In the genomic region with DNA sequence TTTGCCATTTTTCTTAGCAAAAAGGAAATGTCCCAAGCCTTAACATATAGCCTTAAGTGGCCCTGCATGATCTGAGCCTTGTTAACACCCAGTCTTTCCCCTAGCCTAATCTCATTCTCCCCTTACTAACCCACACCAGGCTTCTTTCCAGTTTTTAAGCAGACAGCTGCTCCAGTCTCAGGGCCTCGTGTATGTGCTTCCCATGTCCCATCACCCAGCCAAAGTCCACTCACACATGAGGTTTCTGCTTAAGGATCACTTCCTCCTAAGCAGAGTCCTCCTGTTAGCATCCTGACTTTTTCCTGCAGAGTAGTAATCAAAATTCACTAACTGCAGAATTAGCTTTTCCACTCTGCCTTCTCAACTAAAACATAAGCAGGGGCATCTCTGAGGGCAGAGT, we compare ENCODE assay signal across 27 cellular contexts.
"Had no signal": no experiment of that assay in that cellular context is flagged by ENCODE, and none has a peak within 500 bp of the region (broad histone marks: within the 10 kb centered on the region; RNA-seq: fewer than 3 reads in every experiment).

No MANE protein-coding gene starts in this region.

- DNase-seq: activated CD4-positive, alpha-beta memory T cell treated with anti-CD3 and anti-CD28 coated beads, Interleukin-2, amount 10 ng/mL, durations not matched to agents 7 days and 5 days; activated CD4-positive, alpha-beta T cell treated with anti-CD3 and anti-CD28 coated beads for 48 hours; activated naive CD8-positive, alpha-beta T cell treated with anti-CD3 and anti-CD28 coated beads, Interleukin-2, amount 50 U/mL, for 24 hours; activated T-cell treated with anti-CD3 and anti-CD28 coated beads, Interleukin-2, amount 50 U/mL, for 48 hours; central memory CD4-positive, alpha-beta T cell; endodermal cell; foreskin fibroblast; head of caudate nucleus; hypothalamus; immature natural killer cell; left lung; naive B cell; nephron progenitor cell; nucleus accumbens; psoas muscle; stimulated activated CD4-positive, alpha-beta T cell treated with anti-CD3 and anti-CD28 coated beads, Interleukin-2, amount 100 ng/mL, for 48 hours; stimulated activated naive CD4-positive, alpha-beta T cell treated with Interleukin-2 at 50 U/mL for 16 hours had no signal

- H3K9me3 Mint-ChIP-seq: activated CD4-positive, alpha-beta memory T cell treated with anti-CD3 and anti-CD28 coated beads, Interleukin-2, amount 10 ng/mL, durations not matched to agents 7 days and 5 days; activated naive CD4-positive, alpha-beta T cell treated with anti-CD3 and anti-CD28 coated beads, Interleukin-2, amount 50 U/mL, for 24 hours; activated naive CD8-positive, alpha-beta T cell treated with anti-CD3 and anti-CD28 coated beads, Interleukin-2, amount 50 U/mL, for 24 hours; activated T-helper 2 cell treated with anti-CD3 and anti-CD28 coated beads, Interferon-gamma antibody, Interleukin-2, Interleukin-4, amounts not matched to agents 10 μg/mL and 5 μg/mL and 100 μg/mL, durations not matched to agents 14 hours and 24 hours and 36 hours; endodermal cell; immature natural killer cell; naive B cell; nephron progenitor cell had no signal

- H3K79me2 ChIP-seq: parathyroid adenoma had no signal

- H3K4me1 ChIP-seq: breast epithelium, left lung, parathyroid adenoma had no signal

- H3K27ac Mint-ChIP-seq: activated CD4-positive, alpha-beta memory T cell treated with anti-CD3 and anti-CD28 coated beads, Interleukin-2, amount 10 ng/mL, durations not matched to agents 7 days and 5 days; activated naive CD4-positive, alpha-beta T cell treated with anti-CD3 and anti-CD28 coated beads, Interleukin-2, amount 50 U/mL, for 24 hours; activated naive CD8-positive, alpha-beta T cell treated with anti-CD3 and anti-CD28 coated beads, Interleukin-2, amount 50 U/mL, for 24 hours; activated T-helper 2 cell treated with anti-CD3 and anti-CD28 coated beads, Interferon-gamma antibody, Interleukin-2, Interleukin-4, amounts not matched to agents 10 μg/mL and 5 μg/mL and 100 μg/mL, durations not matched to agents 14 hours and 24 hours and 36 hours; endodermal cell; immature natural killer cell; naive B cell; nephron progenitor cell had no signal

- H3K9me3 ChIP-seq: breast epithelium, left lung, psoas muscle, tibial nerve had no signal

- H3K36me3 ChIP-seq: breast epithelium, left lung, tibial nerve had no signal

- H3K4me1 Mint-ChIP-seq: activated CD4-positive, alpha-beta memory T cell treated with anti-CD3 and anti-CD28 coated beads, Interleukin-2, amount 10 ng/mL, durations not matched to agents 7 days and 5 days; activated naive CD4-positive, alpha-beta T cell treated with anti-CD3 and anti-CD28 coated beads, Interleukin-2, amount 50 U/mL, for 24 hours; activated naive CD8-positive, alpha-beta T cell treated with anti-CD3 and anti-CD28 coated beads, Interleukin-2, amount 50 U/mL, for 24 hours; immature natural killer cell; nephron progenitor cell had no signal

- H3K4me3 ChIP-seq: breast epithelium, left lung, lung, psoas muscle, tibial nerve had no signal

- FAIRE-seq: TTC549 had no signal

- H3K27me3 Mint-ChIP-seq: activated CD4-positive, alpha-beta memory T cell treated with anti-CD3 and anti-CD28 coated beads, Interleukin-2, amount 10 ng/mL, durations not matched to agents 7 days and 5 days; activated naive CD4-positive, alpha-beta T cell treated with anti-CD3 and anti-CD28 coated beads, Interleukin-2, amount 50 U/mL, for 24 hours; activated naive CD8-positive, alpha-beta T cell treated with anti-CD3 and anti-CD28 coated beads, Interleukin-2, amount 50 U/mL, for 24 hours; naive B cell had no signal

- H3K9ac ChIP-seq: parathyroid adenoma had no signal

- H3K4me3 Mint-ChIP-seq: activated CD4-positive, alpha-beta memory T cell treated with anti-CD3 and anti-CD28 coated beads, Interleukin-2, amount 10 ng/mL, durations not matched to agents 7 days and 5 days; activated naive CD4-positive, alpha-beta T cell treated with anti-CD3 and anti-CD28 coated beads, Interleukin-2, amount 50 U/mL, for 24 hours; activated naive CD8-positive, alpha-beta T cell treated with anti-CD3 and anti-CD28 coated beads, Interleukin-2, amount 50 U/mL, for 24 hours; endodermal cell; immature natural killer cell; nephron progenitor cell had no signal

- H3K27ac ChIP-seq: breast epithelium, left lung, parathyroid adenoma, psoas muscle, tibial nerve, VCaP had no signal

- H3K27me3 ChIP-seq: breast epithelium, left lung, tibial nerve had no signal

- ATAC-seq: activated CD4-positive, CD25-positive, alpha-beta regulatory T cell treated with anti-CD3 and anti-CD28 coated beads, Interleukin-2, amount 50 U/mL, for 24 hours; activated naive CD8-positive, alpha-beta T cell treated with anti-CD3 and anti-CD28 coated beads, Interleukin-2, amount 50 U/mL, for 24 hours; esophagus mucosa; left lung; psoas muscle had no signal

- H3K36me3 Mint-ChIP-seq: immature natural killer cell had no signal
